ENCODE assay signal across 12 cellular contexts in genomic region chr7:77933394-77933793, GRCh38.
DNase-seq lines count a peak whose midpoint lies in the region; ATAC-seq and TF ChIP-seq lines count a peak whose summit lies in the region.
"Had no signal": no experiment of that assay in that cellular context is flagged by ENCODE, and none has a peak within 500 bp of the region (broad histone marks: within the 10 kb centered on the region; RNA-seq: fewer than 3 reads in every experiment).

No MANE protein-coding gene starts in this region.

- no peaks in the 10 kb centered on the region for H3K9me3 Mint-ChIP-seq in WTC11
- H3K9me3 Mint-ChIP-seq: nephron had no signal

- WGBS in lower leg skin, 2 donors = 57 to 64% methylated on average over 3 of the region's 3 CpGs

- H3K4me1 Mint-ChIP-seq in WTC11 = peaks cover 14% of the 10 kb centered on the region
- H3K4me1 Mint-ChIP-seq: nephron had no signal

- no peak; the same call in 1 of the 2 replicates for ATAC-seq in WTC11
- no peak for ATAC-seq in HG03280 (IDR thresholded peaks at IDR 0.05; ENCODE audit: unreplicated experiment)

- DNase-seq in AG09309 (ENCODE audit: low read depth) (peak; percentile 13), H4 (ENCODE audit: low spot score) (peak; percentile 21), WTC11 (ENCODE audit: low spot score) (no peak), hepatic stellate cell (ENCODE audit: low spot score) (peak; percentile 47), SW480 (ENCODE audit: low spot score) (no peak), NCI-H1436 (lab: John Stamatoyannopoulos, UW) (no peak), lower leg skin (ENCODE audit: low spot score in 2 of 2) (no peak)
- DNase-seq: activated CD4-positive, alpha-beta T cell treated with anti-CD3 and anti-CD28 coated beads for 4 hours; activated gamma-delta T cell treated with Interleukin-2 at 50 U/mL for 16 hours; stimulated activated naive CD4-positive, alpha-beta T cell had no signal

- no peak overlapping the region for H3K4me3 Mint-ChIP-seq in WTC11
- H3K4me3 Mint-ChIP-seq: nephron had no signal

- H3K4me3 ChIP-seq in AG09309 (ENCODE audit: control insufficient read depth, low read depth, low read length) (no peak overlapping the region), lower leg skin (ENCODE audit: low read depth, poor library complexity, severe bottlenecking) (no peak overlapping the region)

- intact Hi-C loops in lower leg skin (cut with DNase I; ENCODE audit: low total_unique reads) = no loop called here

- H3K36me3 Mint-ChIP-seq in WTC11 = no peaks in the 10 kb centered on the region

- peak overlapping the region; percentile 75 for H3K27ac Mint-ChIP-seq in WTC11
- H3K27ac Mint-ChIP-seq: nephron had no signal

- TF ChIP-seq POLR2A in lower leg skin (IDR thresholded peaks at IDR 0.05) = no peak

- POLR2A ChIA-PET in WTC11 (lab: Charles Lee) = interaction anchor here (0.6 kb wide), 1 partner anchor 109 kb away, joined by 3 read pairs; no protein-coding TSS in a partner anchor

- no peak for TF ChIP-seq CTCF in AG09309 (IDR thresholded peaks at IDR 0.05; ENCODE audit: control insufficient read depth, insufficient read depth, low read depth, low read length, missing control alignments)
- no peak for TF ChIP-seq CTCF in WTC11 (IDR thresholded peaks at IDR 0.05)
- TF ChIP-seq CTCF in lower leg skin (IDR thresholded peaks at IDR 0.05) = no peak

- CTCF ChIA-PET in WTC11 (lab: Charles Lee) = interaction anchor here (0.6 to 0.9 kb wide), 2 partner anchors 87 to 309 kb away, joined by 3 to 4 read pairs; no protein-coding TSS in a partner anchor

- H3K27me3 Mint-ChIP-seq in WTC11 (ENCODE audit: low read depth) = no peaks in the 10 kb centered on the region

TF ChIP-seq in WTC11, 78 proteins besides CTCF, POLR2A, EP300 and RAD21:
- TF ChIP-seq ZBTB43 (CRISPR knock-in tag; IDR thresholded peaks at IDR 0.05) (no peak), ZNF138 (CRISPR knock-in tag; conservative IDR thresholded peaks at IDR 0.05) (no peak), KAT7 (CRISPR knock-in tag; IDR thresholded peaks at IDR 0.05; ENCODE audit: borderline replicate concordance) (no peak), NFE2L1 (CRISPR knock-in tag; IDR thresholded peaks at IDR 0.05) (no peak), ESRRA (CRISPR knock-in tag; IDR thresholded peaks at IDR 0.05; ENCODE audit: borderline replicate concordance) (no peak), ZNF219 (CRISPR knock-in tag; IDR thresholded peaks at IDR 0.05; ENCODE audit: borderline replicate concordance) (no peak), E2F4 (CRISPR knock-in tag; IDR thresholded peaks at IDR 0.05; ENCODE audit: borderline replicate concordance, low read depth) (no peak), ZBTB21 (CRISPR knock-in tag; IDR thresholded peaks at IDR 0.05; ENCODE audit: borderline replicate concordance) (no peak), CDX4 (CRISPR knock-in tag; IDR thresholded peaks at IDR 0.05; ENCODE audit: borderline replicate concordance) (no peak)
TF ChIP-seq in WTC11: peak in this region for 0.

Comparison
In these comparisons a context has a peak if more than half of its experiments do, and no peak if none do; other contexts are left out.
1. DNase-seq: peak in AG09309 (single experiment), H4 (single experiment) and hepatic stellate cell (single experiment); none in WTC11 (single experiment), SW480 (single experiment), NCI-H1436 (single experiment) and lower leg skin (0 of 2).